Comparison of ENCODE assay signal across 26 cellular contexts in genomic region chr2:193072647-193073046, GRCh38.
"Had no signal": no experiment of that assay in that cellular context is flagged by ENCODE, and none has a peak within 500 bp of the region (broad histone marks: within the 10 kb centered on the region; RNA-seq: fewer than 3 reads in every experiment).

No MANE protein-coding gene starts in this region.

- H3K27me3 Mint-ChIP-seq: activated B cell treated with CpG ODN at 0.5 μM for 24 hours; activated CD8-positive, alpha-beta T cell treated with anti-CD3 and anti-CD28 coated beads for 36 hours; activated naive CD8-positive, alpha-beta T cell treated with anti-CD3 and anti-CD28 coated beads, Interleukin-2, amount 10 ng/mL, durations not matched to agents 7 days and 5 days; activated T-helper 17 cell treated with anti-CD3 and anti-CD28 coated beads, Interleukin-2, amount 50 U/mL, for 72 hours; central memory CD8-positive, alpha-beta T cell; dendritic cell treated with granulocyte-macrophage colony-stimulating factor and Interleukin-4, amounts not matched to agents 40 ng/mL and 50 ng/mL, for 4 days had no signal

- H3K27ac ChIP-seq: brain microvascular endothelial cell, coronary artery, dorsolateral prefrontal cortex, VCaP had no signal

- ATAC-seq: activated CD4-positive, CD25-positive, alpha-beta regulatory T cell treated with anti-CD3 and anti-CD28 coated beads, Interleukin-2, amount 50 U/mL, for 24 hours; activated CD8-positive, alpha-beta T cell treated with anti-CD3 and anti-CD28 coated beads for 36 hours; activated T-cell treated with anti-CD3 and anti-CD28 coated beads, Interleukin-2, amount 50 U/mL, for 4 hours; activated T-helper 17 cell treated with anti-CD3 and anti-CD28 coated beads, Interleukin-2, amount 50 U/mL, for 72 hours; esophagus mucosa had no signal

- H3K4me3 ChIP-seq: coronary artery, dorsolateral prefrontal cortex had no signal

- H3K27me3 ChIP-seq: brain microvascular endothelial cell, dorsolateral prefrontal cortex had no signal

- H3K36me3 ChIP-seq: brain microvascular endothelial cell had no signal

- H3K9me3 Mint-ChIP-seq: activated B cell treated with CpG ODN at 0.5 μM for 24 hours; activated naive CD8-positive, alpha-beta T cell treated with anti-CD3 and anti-CD28 coated beads, Interleukin-2, amount 10 ng/mL, durations not matched to agents 7 days and 5 days; activated T-cell treated with anti-CD3 and anti-CD28 coated beads, Interleukin-2, amount 50 U/mL, for 4 hours; activated T-helper 17 cell treated with anti-CD3 and anti-CD28 coated beads, Interleukin-2, amount 50 U/mL, for 72 hours had no signal

- H3K4me1 Mint-ChIP-seq: activated B cell treated with CpG ODN at 0.5 μM for 24 hours; activated naive CD8-positive, alpha-beta T cell treated with anti-CD3 and anti-CD28 coated beads, Interleukin-2, amount 10 ng/mL, durations not matched to agents 7 days and 5 days; activated T-helper 17 cell treated with anti-CD3 and anti-CD28 coated beads, Interleukin-2, amount 50 U/mL, for 72 hours; central memory CD8-positive, alpha-beta T cell; endodermal cell had no signal

- H3K36me3 Mint-ChIP-seq: activated naive CD8-positive, alpha-beta T cell treated with anti-CD3 and anti-CD28 coated beads, Interleukin-2, amount 10 ng/mL, durations not matched to agents 7 days and 5 days had no signal

- H3K4me3 Mint-ChIP-seq: activated B cell treated with CpG ODN at 0.5 μM for 24 hours; activated CD8-positive, alpha-beta T cell treated with anti-CD3 and anti-CD28 coated beads for 36 hours; activated naive CD8-positive, alpha-beta T cell treated with anti-CD3 and anti-CD28 coated beads, Interleukin-2, amount 10 ng/mL, durations not matched to agents 7 days and 5 days; activated T-cell treated with anti-CD3 and anti-CD28 coated beads, Interleukin-2, amount 50 U/mL, for 4 hours; activated T-helper 17 cell treated with anti-CD3 and anti-CD28 coated beads, Interleukin-2, amount 50 U/mL, for 72 hours; central memory CD8-positive, alpha-beta T cell; dendritic cell treated with granulocyte-macrophage colony-stimulating factor and Interleukin-4, amounts not matched to agents 40 ng/mL and 50 ng/mL, for 4 days; endodermal cell had no signal

- H3K27ac Mint-ChIP-seq: activated B cell treated with CpG ODN at 0.5 μM for 24 hours; activated CD8-positive, alpha-beta T cell treated with anti-CD3 and anti-CD28 coated beads for 36 hours; activated naive CD8-positive, alpha-beta T cell treated with anti-CD3 and anti-CD28 coated beads, Interleukin-2, amount 10 ng/mL, durations not matched to agents 7 days and 5 days; activated T-helper 17 cell treated with anti-CD3 and anti-CD28 coated beads, Interleukin-2, amount 50 U/mL, for 72 hours; dendritic cell treated with granulocyte-macrophage colony-stimulating factor and Interleukin-4, amounts not matched to agents 40 ng/mL and 50 ng/mL, for 4 days; endodermal cell had no signal

- DNase-seq: activated B cell treated with CpG ODN at 0.5 μM for 24 hours; activated CD4-positive, alpha-beta T cell treated with anti-CD3 and anti-CD28 coated beads for 48 hours; activated CD4-positive, alpha-beta T cell treated with anti-CD3 and anti-CD28 coated beads, Interleukin-2, amount 50 U/mL, for 1 hour; activated CD4-positive, alpha-beta T cell treated with anti-CD3 and anti-CD28 coated beads, Interleukin-2, amount 50 U/mL, for 48 hours; activated CD8-positive, alpha-beta memory T cell treated with anti-CD3 and anti-CD28 coated beads for 24 hours; activated CD8-positive, alpha-beta T cell treated with anti-CD3 and anti-CD28 coated beads for 36 hours; activated effector memory CD4-positive, alpha-beta T cell treated with Interleukin-2 at 50 U/mL for 16 hours; activated gamma-delta T cell treated with Interleukin-2 at 50 U/mL for 16 hours; activated naive CD4-positive, alpha-beta T cell treated with anti-CD3 and anti-CD28 coated beads, Interleukin-2, amount 50 U/mL, for 16 hours; activated naive CD4-positive, alpha-beta T cell treated with Interleukin-2 at 50 U/mL for 16 hours; activated naive CD8-positive, alpha-beta T cell treated with anti-CD3 and anti-CD28 coated beads, Interleukin-2, amount 10 ng/mL, durations not matched to agents 7 days and 5 days; activated T-cell treated with anti-CD3 and anti-CD28 coated beads, Interleukin-2, amount 50 U/mL, for 4 hours; brain microvascular endothelial cell; dorsolateral prefrontal cortex; effector memory CD4-positive, alpha-beta T cell; endodermal cell; foreskin fibroblast; head of caudate nucleus; T-helper 2 cell had no signal
